In the genomic region with DNA sequence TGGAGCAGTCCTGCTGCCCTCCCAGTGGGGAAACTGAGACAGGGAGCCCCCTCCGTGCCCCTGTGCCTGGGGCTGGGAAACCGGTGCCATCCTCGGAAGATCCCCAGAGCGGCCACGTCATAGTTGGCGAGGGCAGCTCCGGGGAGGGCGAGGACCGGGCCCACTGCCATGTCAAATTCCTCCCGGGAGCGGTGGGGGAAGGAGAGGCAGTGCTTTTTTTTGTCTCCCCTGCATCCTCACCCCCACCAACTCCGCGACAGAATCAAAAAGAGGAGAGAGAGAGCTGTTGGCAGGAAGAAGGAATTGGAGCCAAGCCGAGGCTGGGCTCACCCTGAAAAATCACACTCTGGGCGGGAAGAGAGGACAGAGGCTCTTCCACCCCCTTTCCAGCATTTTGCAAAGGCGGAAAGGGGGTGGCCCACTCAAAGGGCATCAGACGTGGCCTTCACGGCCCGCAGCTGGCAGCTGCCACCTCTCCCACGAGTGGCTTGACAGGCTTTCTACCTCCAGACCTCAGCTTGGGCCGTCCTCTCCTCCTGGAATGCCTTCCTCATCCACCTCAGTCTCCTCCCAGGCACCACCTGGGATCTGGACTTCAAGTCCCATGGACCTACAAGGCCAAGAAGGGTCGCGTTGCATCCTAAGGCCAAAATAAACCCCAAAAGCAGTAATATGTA, we compare ENCODE assay signal across 8 cellular contexts. TPM values are rescaled to one million over a fixed set of nuclear protein-coding genes. Genes with fewer than 3 reads are reported as not detected.
DNase-seq lines count a peak whose midpoint lies in the region; ATAC-seq and TF ChIP-seq lines count a peak whose summit lies in the region.

No MANE protein-coding gene starts in this region.

- ATAC-seq in left lung (peak; percentile 7), HG02870 (IDR thresholded peaks at IDR 0.05; ENCODE audit: unreplicated experiment) (no peak)

- H3K4ac ChIP-seq in H9 (ENCODE audit: low read depth, low read length) = no peak overlapping the region

- H4K20me1 ChIP-seq in H9 (ENCODE audit: control insufficient read depth, insufficient read depth, insufficient read length) = no peaks in the 10 kb centered on the region

- DNase-seq in NCI-H1092 treated with DMSO at 0.1 percent for 48 hours (lab: John Stamatoyannopoulos, UW) (peak; percentile 83), choroid plexus epithelial cell (ENCODE audit: low read depth) (no peak), left lung (no peak), H9 (no peak), NCI-H1048 (lab: John Stamatoyannopoulos, UW) (no peak), HEK293T (ENCODE audit: extremely low spot score) (no peak)

- H3K9me3 ChIP-seq in left lung = no peaks in the 10 kb centered on the region
- no peaks in the 10 kb centered on the region for H3K9me3 ChIP-seq in H9 (ENCODE audit: control insufficient read depth, low read depth, low read length)

- H2BK12ac ChIP-seq in H9 (ENCODE audit: insufficient read length, low read depth, low read length) = no peak overlapping the region

- CTCF ChIA-PET in HEK293T (lab: Yijun Ruan, JAX) = no interaction called here

- H3K9ac ChIP-seq in H9 (ENCODE audit: extremely low read depth, insufficient read length, low read length) = no peak overlapping the region

- no peak overlapping the region for H3K27ac Mint-ChIP-seq in H9

- POLR2A ChIA-PET in HEK293T (lab: Yijun Ruan, JAX) = interaction anchor here (1.0 kb wide), 1 partner anchor 13 kb away, joined by 3 read pairs; no protein-coding TSS in a partner anchor

- no peak overlapping the region for H2BK120ac ChIP-seq in H9 (ENCODE audit: low read depth, low read length, poor library complexity, severe bottlenecking)

- H3K27me3 Mint-ChIP-seq in H9 (ENCODE audit: low read depth) = peaks cover 76% of the 10 kb centered on the region

- WGBS in H9 (ENCODE audit: extremely low coverage, insufficient read length, low lambda C conversion rate) = no CpG with 5 or more reads among the region's 23 CpGs

- H3K4me3 Mint-ChIP-seq in H9 = no peak overlapping the region

- TF ChIP-seq CTCF in choroid plexus epithelial cell (conservative IDR thresholded peaks at IDR 0.05; ENCODE audit: low read depth, low read length) (no peak), left lung (IDR thresholded peaks at IDR 0.05) (no peak), H9 (conservative IDR thresholded peaks at IDR 0.05) (no peak)

- H3K4me1 Mint-ChIP-seq in H9 = no peaks in the 10 kb centered on the region

- no peak overlapping the region for H3T11ph ChIP-seq in H9 (ENCODE audit: low read length)

- no peak overlapping the region for H2BK20ac ChIP-seq in H9 (ENCODE audit: low read depth, low read length, poor library complexity, severe bottlenecking)

- no peak overlapping the region for H2BK15ac ChIP-seq in H9 (ENCODE audit: low read depth, low read length)

- H3K9me3 Mint-ChIP-seq in H9 = no peaks in the 10 kb centered on the region; a peak in 1 of 5 replicates

- no peak overlapping the region for H3K23ac ChIP-seq in H9 (ENCODE audit: insufficient read length, low read depth, low read length)

- no peak overlapping the region for H3K18ac ChIP-seq in H9 (ENCODE audit: insufficient read length, low read depth, low read length)

- no peak overlapping the region for H3K14ac ChIP-seq in H9 (ENCODE audit: insufficient read depth, low read length)

- no peaks in the 10 kb centered on the region for H3K36me3 Mint-ChIP-seq in H9 (ENCODE audit: insufficient read depth in 1 of 3, low read depth in 3 of 3)

- no peak overlapping the region for H4K5ac ChIP-seq in H9 (ENCODE audit: insufficient read length, low read depth, low read length)

- intact Hi-C loops in left lung (cut with DNase I) = loop anchor here in 1 of 2 donors (10.0 kb wide), 1 partner anchor 78 kb away; no protein-coding TSS in a partner anchor

- no peaks in the 10 kb centered on the region for H3K23me2 ChIP-seq in H9 (ENCODE audit: insufficient read length, low read depth, low read length, poor library complexity, severe bottlenecking)

- no peak overlapping the region for H4K91ac ChIP-seq in H9 (ENCODE audit: insufficient read length, low read depth, low read length)

- H3K4me3 ChIP-seq in choroid plexus epithelial cell (ENCODE audit: low read depth, low read length) (peak overlapping the region; percentile 30), left lung (no peak overlapping the region)

- no peak overlapping the region for H2AFZ ChIP-seq in H9 (ENCODE audit: low read length)

- H3K79me2 ChIP-seq in H9 (ENCODE audit: insufficient read depth, low read length) = no peaks in the 10 kb centered on the region

- H3K36me3 ChIP-seq in left lung = no peaks in the 10 kb centered on the region

- no peaks in the 10 kb centered on the region for H3K79me1 ChIP-seq in H9 (ENCODE audit: insufficient read depth, low read depth, low read length, poor library complexity, severe bottlenecking)

- no peak overlapping the region for H3K4me2 ChIP-seq in H9 (ENCODE audit: insufficient read depth, insufficient read length, low read length)

- no peak overlapping the region for H4K8ac ChIP-seq in H9 (replicated peaks; ENCODE audit: insufficient read length, low read depth, low read length)

- no peak overlapping the region for H2BK5ac ChIP-seq in H9 (ENCODE audit: insufficient read length, low read length)

- H3K4me1 ChIP-seq in left lung (peaks cover 16 to 37% of the 10 kb centered on the region in 2 donors), H9 (ENCODE audit: insufficient read depth, low read length) (no peaks in the 10 kb centered on the region)

- no peaks in the 10 kb centered on the region for H3K27me3 ChIP-seq in left lung
- no peaks in the 10 kb centered on the region for H3K27me3 ChIP-seq in H9 (ENCODE audit: insufficient read depth, low read length)

- H3K27ac ChIP-seq in left lung (peak overlapping the region; percentile 61 to 67), temporal lobe (ENCODE audit: low read depth, low read length) (peak overlapping the region; percentile 87), H9 (ENCODE audit: insufficient read length, low read depth, low read length) (no peak overlapping the region)

- H2AK5ac ChIP-seq in H9 (ENCODE audit: insufficient read length, low read length) = no peak overlapping the region

- no peak overlapping the region for H3K56ac ChIP-seq in H9 (ENCODE audit: insufficient read length, low read depth, low read length)

TF ChIP-seq in HEK293T, 16 proteins besides CTCF, POLR2A, EP300 and RAD21:
- TF ChIP-seq LEF1 (IDR thresholded peaks at IDR 0.05; ENCODE audit: borderline replicate concordance) (no peak), BHLHE40 (IDR thresholded peaks at IDR 0.05; ENCODE audit: borderline replicate concordance) (no peak), FOXK2 (IDR thresholded peaks at IDR 0.05) (no peak), CTBP1 (IDR thresholded peaks at IDR 0.05; ENCODE audit: borderline replicate concordance) (no peak), HDGF (IDR thresholded peaks at IDR 0.05; ENCODE audit: borderline replicate concordance) (no peak), L3MBTL2 (conservative IDR thresholded peaks at IDR 0.05) (no peak), ELF4 (IDR thresholded peaks at IDR 0.05) (no peak)

RNA-seq across cellular contexts. Expression of a gene that starts 19.6 kb away (rescaled TPM):
- total RNA-seq in left lung = 100 to 1,000 TPM; 138 to 163 TPM
- 7.1 TPM for total RNA-seq in temporal lobe
- 5.6 and 8.0 TPM in 2 replicates for total RNA-seq in H9 (2021)

Comparison
In these comparisons a context has a peak if more than half of its experiments do, and no peak if none do; other contexts are left out.
1. RNA of a gene that starts 19.6 kb away (total RNA-seq): 138 to 163 TPM in left lung; 5.6 to 8.0 TPM in H9 and 7.1 TPM in temporal lobe (single experiment); every median in the first group is over 10 times any median in the second.